ENCODE assay signal across 13 cellular contexts in genomic region chr9:135884328-135885035, GRCh38. TPM values are rescaled to one million over a fixed set of nuclear protein-coding genes. Genes with fewer than 3 reads are reported as not detected.
DNase-seq lines count a peak whose midpoint lies in the region; ATAC-seq and TF ChIP-seq lines count a peak whose summit lies in the region.
"Had no signal": no experiment of that assay in that cellular context is flagged by ENCODE, and none has a peak within 500 bp of the region (broad histone marks: within the 10 kb centered on the region; RNA-seq: fewer than 3 reads in every experiment).

No MANE protein-coding gene starts in this region.

- TF ChIP-seq CTCF in HFFc6 (IDR thresholded peaks at IDR 0.05) (no peak), cardiac fibroblast (IDR thresholded peaks at IDR 0.05; ENCODE audit: low read depth, low read length) (no peak), MCF 10A (IDR thresholded peaks at IDR 0.05; ENCODE audit: unreplicated experiment) (no peak)

- DNase-seq in A172 (ENCODE audit: low spot score), result peak; percentile 36
- DNase-seq in HFFc6, result peak; percentile 60
- peak; percentile 39 to 65 for DNase-seq in cardiac fibroblast (ENCODE audit: low read depth in 2 of 2)
- DNase-seq in mesenteric fat pad (ENCODE audit: low spot score), result peak; percentile 82
- no peak for DNase-seq in MCF 10A (ENCODE audit: unreplicated experiment)
- no peak for DNase-seq in NCI-H1930 (lab: John Stamatoyannopoulos, UW)
- DNase-seq: kidney; NCI-H187 treated with DMSO at 0.1 percent for 48 hours; stimulated activated naive CD4-positive, alpha-beta T cell had no signal

- ATAC-seq in HG03095 (IDR thresholded peaks at IDR 0.05; ENCODE audit: unreplicated experiment) (no peak), HG03045 (IDR thresholded peaks at IDR 0.05; ENCODE audit: unreplicated experiment) (no peak)

- intact Hi-C loops in MCF 10A (cut with micrococcal nuclease), result no loop called here

- peaks cover 1% of the 10 kb centered on the region; the same call in 1 of the 2 replicates for H3K27me3 Mint-ChIP-seq in HFFc6 (ENCODE audit: insufficient read depth)
- no peaks in the 10 kb centered on the region for H3K27me3 Mint-ChIP-seq in MCF 10A (ENCODE audit: insufficient read depth, unreplicated experiment)

- POLR2A ChIA-PET in MCF 10A (lab: Yijun Ruan, JAX), result no interaction called here

- H3K36me3 Mint-ChIP-seq in HFFc6 (ENCODE audit: low read depth) (no peaks in the 10 kb centered on the region), MCF 10A (ENCODE audit: insufficient read depth, unreplicated experiment) (no peaks in the 10 kb centered on the region)

- H3K4me3 ChIP-seq in cardiac fibroblast (replicated peaks in 1 of 2; ENCODE audit: low read depth in 2 of 2, low read length in 2 of 2), result no peak overlapping the region
- H3K4me3 ChIP-seq: ascending aorta, neural progenitor cell had no signal

- H3K4me1 Mint-ChIP-seq in HFFc6 (ENCODE audit: low read depth) (peaks cover 53% of the 10 kb centered on the region), MCF 10A (ENCODE audit: insufficient read depth, unreplicated experiment) (peaks cover 40% of the 10 kb centered on the region)

- H3K27ac Mint-ChIP-seq in HFFc6 (peak overlapping the region; percentile 72), MCF 10A (ENCODE audit: low read depth, unreplicated experiment) (no peak overlapping the region)

- peak overlapping the region; percentile 63 for H3K4me3 Mint-ChIP-seq in HFFc6
- no peak overlapping the region for H3K4me3 Mint-ChIP-seq in MCF 10A (ENCODE audit: unreplicated experiment)
- H3K4me3 Mint-ChIP-seq: neural progenitor cell had no signal

- no peaks in the 10 kb centered on the region for H3K9me3 Mint-ChIP-seq in HFFc6
- H3K9me3 Mint-ChIP-seq in MCF 10A (ENCODE audit: unreplicated experiment), result no peaks in the 10 kb centered on the region
- H3K9me3 Mint-ChIP-seq: neural progenitor cell had no signal

- BruUV-seq in MCF 10A (replicated peaks; lab: Mats Ljungman, UMichigan), result no TSS peak

- CTCF ChIA-PET in MCF 10A (lab: Yijun Ruan, JAX), result interaction anchor here (1.1 kb wide), 1 partner anchor 20 kb away, joined by 5 read pairs; no protein-coding TSS in a partner anchor

RNA-seq across cellular contexts. Expression of gene CAMSAP1, which starts 22.9 kb away (rescaled TPM):
- 30.7 TPM in 2 replicates for total RNA-seq in A172 (2014; rRNA removed; shearing (Covaris generic))
- total RNA-seq in HFFc6 (2021; fragmentation: NEBNext Ultra II Directional; extraction: Animal tissue kit (Norgen Biotek cat#: 25700)), result 10 to 100 TPM; 14.9 to 22.8 (median 18.1) TPM
- total RNA-seq in mesenteric fat pad (35.3 TPM), MCF 10A (2022) (31.0 and 39.5 TPM in 2 replicates)

Comparison
In these comparisons a context has a peak if more than half of its experiments do, and no peak if none do; other contexts are left out.
1. DNase-seq: peak in A172 (single experiment), HFFc6 (single experiment), cardiac fibroblast (2 of 2) and mesenteric fat pad (single experiment); none in MCF 10A (single experiment) and NCI-H1930 (0 of 2).